In the genomic region with DNA sequence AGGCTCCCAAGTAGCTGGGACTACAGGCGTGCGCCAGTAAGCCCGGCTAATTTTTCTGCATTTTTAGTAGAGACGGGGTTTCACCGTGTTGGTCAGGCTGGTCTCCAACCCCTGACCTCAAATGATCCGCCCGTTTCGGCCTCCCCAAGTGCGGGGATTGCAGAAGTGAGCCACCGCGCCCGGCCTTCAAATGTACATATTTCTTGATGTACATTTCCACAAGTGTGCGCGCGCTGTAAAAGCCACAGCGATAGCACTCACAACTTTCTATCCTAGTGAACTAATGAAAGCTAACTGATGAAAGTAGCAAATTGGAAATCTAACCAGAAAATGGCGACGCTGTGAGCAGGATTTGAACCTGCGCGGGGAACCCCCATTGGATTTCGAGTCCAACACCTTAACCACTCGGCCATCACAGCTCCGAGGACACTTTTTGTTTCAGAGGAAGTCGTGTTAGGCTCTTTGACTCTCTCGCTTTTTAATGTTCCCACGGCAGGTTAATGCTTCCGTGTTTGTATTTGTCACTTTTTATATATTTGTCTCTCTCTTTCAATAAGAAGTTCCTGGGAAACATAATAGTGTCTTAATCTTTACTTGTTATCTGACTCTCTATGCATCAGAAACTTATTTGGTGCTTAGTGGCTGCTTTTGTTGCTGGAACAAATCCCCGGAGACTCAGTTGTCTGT, we compare ENCODE assay signal across 8 cellular contexts.
A peak's percentile ranks its signal among the peaks of the same experiment; 100 is the strongest.
DNase-seq lines count a peak whose midpoint lies in the region; ATAC-seq and TF ChIP-seq lines count a peak whose summit lies in the region.

No MANE protein-coding gene starts in this region.

- TF ChIP-seq CTCF in GM10266 (IDR thresholded peaks at IDR 0.05; ENCODE audit: control insufficient read depth, insufficient read depth, low read depth, missing control alignments) (no peak), SK-N-SH (IDR thresholded peaks at IDR 0.05) (no peak)

- no peak overlapping the region for H3K27ac ChIP-seq in SK-N-SH (ENCODE audit: low read depth in 2 of 2, low read length in 1 of 2)

- no peaks in the 10 kb centered on the region for H3K9me2 ChIP-seq in SK-N-SH

- POLR2A ChIA-PET in SK-N-SH (lab: Yijun Ruan, JAX), result no interaction called here

- WGBS in SK-N-SH (ENCODE audit: low lambda C conversion rate), result under 1% methylated on average over 28 of the region's 28 CpGs

- ATAC-seq in GM21447 (IDR thresholded peaks at IDR 0.05; ENCODE audit: unreplicated experiment), result peak; percentile 54
- peak; percentile 51 for ATAC-seq in esophagus mucosa
- no peak for ATAC-seq in HG02840 (IDR thresholded peaks at IDR 0.05; ENCODE audit: low FRiP score, unreplicated experiment)

- no peak for TF ChIP-seq RAD21 in SK-N-SH (IDR thresholded peaks at IDR 0.05; ENCODE audit: low read length)

- TF ChIP-seq EP300 in SK-N-SH (IDR thresholded peaks at IDR 0.05; ENCODE audit: borderline replicate concordance in 1 of 2, low read depth in 1 of 2, low read length in 1 of 2), result no peak

- peak; percentile 64 for DNase-seq in GM10266 (ENCODE audit: extremely low spot score)
- DNase-seq in HT-29 (ENCODE audit: low spot score), result peak; percentile 92
- no peak for DNase-seq in SK-N-SH
- DNase-seq in skeletal muscle cell (ENCODE audit: low read depth), result no peak
- DNase-seq in NCI-H1092 treated with DMSO at 0.1 percent for 48 hours (lab: John Stamatoyannopoulos, UW), result no peak

- H3K9me3 ChIP-seq in SK-N-SH, result no peaks in the 10 kb centered on the region

- peaks cover 23% of the 10 kb centered on the region; the same call in 1 of the 2 replicates for H3K27me3 ChIP-seq in SK-N-SH (ENCODE audit: insufficient read depth)

- H3K4me3 ChIP-seq in SK-N-SH (ENCODE audit: low read depth in 2 of 2, low read length in 1 of 2) (peak overlapping the region; percentile 40 to 57), skeletal muscle cell (ENCODE audit: low read depth, low read length) (peak overlapping the region; percentile 1)

- no peaks in the 10 kb centered on the region; a peak in 2 of 4 replicates for H3K4me1 ChIP-seq in SK-N-SH (ENCODE audit: control insufficient read depth in 1 of 2, insufficient read depth in 2 of 2, low read depth in 1 of 2, low read length in 1 of 2)

- peak overlapping the region; percentile 75 for H3K4me2 ChIP-seq in SK-N-SH

- no peaks in the 10 kb centered on the region for H3K36me3 ChIP-seq in SK-N-SH (replicated peaks in 1 of 2; ENCODE audit: control insufficient read depth in 1 of 2, insufficient read depth in 2 of 2, low read length in 1 of 2)

- no peaks in the 10 kb centered on the region for H4K20me1 ChIP-seq in SK-N-SH (ENCODE audit: insufficient read depth)

- H3K79me2 ChIP-seq in SK-N-SH (ENCODE audit: insufficient read depth), result no peaks in the 10 kb centered on the region

- CTCF ChIA-PET in SK-N-SH (lab: Yijun Ruan, JAX), result interaction anchor here (1.6 to 2.2 kb wide), 2 partner anchors 15 to 360 kb away, joined by 5 to 6 read pairs; a partner anchor contains a TSS

- peaks cover 42% of the 10 kb centered on the region for H3F3A ChIP-seq in SK-N-SH (replicated peaks; ENCODE audit: insufficient read depth)

- H2AFZ ChIP-seq in SK-N-SH (ENCODE audit: low read depth), result peak overlapping the region; percentile 72

- H3K9ac ChIP-seq in SK-N-SH, result no peak overlapping the region

TF ChIP-seq in SK-N-SH, 30 proteins besides CTCF, POLR2A, EP300 and RAD21:
- peak; percentile 82 for TF ChIP-seq RXRA (IDR thresholded peaks at IDR 0.05; ENCODE audit: borderline replicate concordance, low read depth)
- TF ChIP-seq, protein P1, sequence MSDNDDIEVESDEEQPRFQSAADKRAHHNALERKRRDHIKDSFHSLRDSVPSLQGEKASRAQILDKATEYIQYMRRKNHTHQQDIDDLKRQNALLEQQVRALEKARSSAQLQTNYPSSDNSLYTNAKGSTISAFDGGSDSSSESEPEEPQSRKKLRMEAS (IDR thresholded peaks at IDR 0.05; ENCODE audit: low read depth), result 0 out of 2 replicates have a peak, but pooled peaks have one; percentile 7
- peak; percentile 79 for TF ChIP-seq YY1 (IDR thresholded peaks at IDR 0.05; ENCODE audit: low read depth)
- TF ChIP-seq, protein P2, sequence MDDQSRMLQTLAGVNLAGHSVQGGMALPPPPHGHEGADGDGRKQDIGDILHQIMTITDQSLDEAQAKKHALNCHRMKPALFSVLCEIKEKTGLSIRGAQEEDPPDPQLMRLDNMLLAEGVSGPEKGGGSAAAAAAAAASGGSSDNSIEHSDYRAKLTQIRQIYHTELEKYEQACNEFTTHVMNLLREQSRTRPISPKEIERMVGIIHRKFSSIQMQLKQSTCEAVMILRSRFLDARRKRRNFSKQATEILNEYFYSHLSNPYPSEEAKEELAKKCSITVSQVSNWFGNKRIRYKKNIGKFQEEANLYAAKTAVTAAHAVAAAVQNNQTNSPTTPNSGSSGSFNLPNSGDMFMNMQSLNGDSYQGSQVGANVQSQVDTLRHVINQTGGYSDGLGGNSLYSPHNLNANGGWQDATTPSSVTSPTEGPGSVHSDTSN (IDR thresholded peaks at IDR 0.05), result no peak
- peak; percentile 22; the same call in 1 of the 2 replicates for TF ChIP-seq FOSL2 (IDR thresholded peaks at IDR 0.05; ENCODE audit: borderline replicate concordance, low read depth)
- peak; percentile 15; the same call in 1 of the 2 replicates for TF ChIP-seq TCF12 (IDR thresholded peaks at IDR 0.05)

Comparison
In these comparisons a context has a peak if more than half of its experiments do, and no peak if none do; other contexts are left out.
1. DNase-seq: peak in GM10266 (single experiment) and HT-29 (single experiment); none in SK-N-SH (single experiment), skeletal muscle cell (single experiment) and NCI-H1092 treated with DMSO at 0.1 percent for 48 hours (single experiment).